Comparison of ENCODE assay signal across 8 cellular contexts in genomic region chr1:170664283-170664827, GRCh38. TPM values are rescaled to one million over a fixed set of nuclear protein-coding genes. Genes with fewer than 3 reads are reported as not detected.
A peak's percentile ranks its signal among the peaks of the same experiment; 100 is the strongest.
DNase-seq lines count a peak whose midpoint lies in the region; ATAC-seq and TF ChIP-seq lines count a peak whose summit lies in the region.

No MANE protein-coding gene starts in this region.

- no peak overlapping the region for H3K27ac ChIP-seq in muscle layer of duodenum (ENCODE audit: low read length)
- H3K27ac ChIP-seq in naive thymus-derived CD4-positive, alpha-beta T cell (ENCODE audit: low read depth, low read length) = no peak overlapping the region

- H3K27ac Mint-ChIP-seq in endothelial cell (ENCODE audit: unreplicated experiment) = no peak overlapping the region
- H3K27ac Mint-ChIP-seq in naive thymus-derived CD4-positive, alpha-beta T cell = no peak overlapping the region

- H3K27me3 ChIP-seq in muscle layer of duodenum (ENCODE audit: low read depth, low read length) = peaks cover 68% of the 10 kb centered on the region
- peaks cover 8 to 9% of the 10 kb centered on the region in 2 donors for H3K27me3 ChIP-seq in naive thymus-derived CD4-positive, alpha-beta T cell (ENCODE audit: control insufficient read depth in 2 of 2, insufficient read depth in 2 of 2, low read length in 2 of 2)

- ATAC-seq in GM21786 (IDR thresholded peaks at IDR 0.05; ENCODE audit: unreplicated experiment) (no peak), GM19023 (IDR thresholded peaks at IDR 0.05; ENCODE audit: unreplicated experiment) (no peak)
- ATAC-seq in naive thymus-derived CD4-positive, alpha-beta T cell = no peak

- H3K9me3 Mint-ChIP-seq in endothelial cell (ENCODE audit: unreplicated experiment) = no peaks in the 10 kb centered on the region
- peaks cover 0 to 4% (median 0%) of the 10 kb centered on the region in 11 donors for H3K9me3 Mint-ChIP-seq in naive thymus-derived CD4-positive, alpha-beta T cell

- CTCF ChIA-PET in AG04449 (lab: Yijun Ruan, JAX) = interaction anchor here (0.7 to 1.8 kb wide), 6 partner anchors 11 to 736 kb away, joined by 3 to 5 read pairs (median 4); no protein-coding TSS in a partner anchor
- CTCF ChIA-PET in naive thymus-derived CD4-positive, alpha-beta T cell (lab: Charles Lee) = no interaction called here

- H3K4me3 Mint-ChIP-seq in endothelial cell (ENCODE audit: unreplicated experiment) = peak overlapping the region; percentile 83
- peak overlapping the region in 5 of 10 donors; percentile 29 to 67 (median 48) for H3K4me3 Mint-ChIP-seq in naive thymus-derived CD4-positive, alpha-beta T cell

- H3K36me3 Mint-ChIP-seq in endothelial cell (ENCODE audit: low read depth, unreplicated experiment) = no peaks in the 10 kb centered on the region
- peaks cover 0 to 3% (median 0%) of the 10 kb centered on the region in 5 donors for H3K36me3 Mint-ChIP-seq in naive thymus-derived CD4-positive, alpha-beta T cell

- no peaks in the 10 kb centered on the region for H3K36me3 ChIP-seq in muscle layer of duodenum (ENCODE audit: control insufficient read depth in 1 of 2, insufficient read depth in 2 of 2, low read length in 2 of 2)
- no peaks in the 10 kb centered on the region for H3K36me3 ChIP-seq in naive thymus-derived CD4-positive, alpha-beta T cell (ENCODE audit: control insufficient read depth in 2 of 3, insufficient read depth in 3 of 3, low read length in 3 of 3)

- H3K4me3 ChIP-seq in AG04449 (ENCODE audit: low read depth, low read length) (peak overlapping the region; percentile 95), muscle layer of duodenum (ENCODE audit: low read depth in 1 of 2, low read length in 2 of 2) (peak overlapping the region; percentile 59 to 72)
- no peak overlapping the region for H3K4me3 ChIP-seq in naive thymus-derived CD4-positive, alpha-beta T cell (ENCODE audit: low read length)

- no peak for DNase-seq in AG04449 (ENCODE audit: low read depth, low spot score)
- DNase-seq in HuH-7 (ENCODE audit: low spot score) = peak; percentile 69
- DNase-seq in endothelial cell (ENCODE audit: low spot score) = no peak
- no peak for DNase-seq in amniotic stem cell (lab: John Stamatoyannopoulos, UW)
- no peak for DNase-seq in naive thymus-derived CD4-positive, alpha-beta T cell

- H3K4me1 Mint-ChIP-seq in endothelial cell (ENCODE audit: unreplicated experiment) = peaks cover 46% of the 10 kb centered on the region
- peaks cover 12 to 46% (median 32%) of the 10 kb centered on the region in 7 donors for H3K4me1 Mint-ChIP-seq in naive thymus-derived CD4-positive, alpha-beta T cell

- H3K27me3 Mint-ChIP-seq in endothelial cell (ENCODE audit: unreplicated experiment) = peaks cover 44% of the 10 kb centered on the region
- peaks cover 71 to 99% (median 82%) of the 10 kb centered on the region in 5 donors for H3K27me3 Mint-ChIP-seq in naive thymus-derived CD4-positive, alpha-beta T cell

- no peak for TF ChIP-seq CTCF in AG04449 (IDR thresholded peaks at IDR 0.05; ENCODE audit: insufficient read depth, low read length, missing control alignments)
- no peak for TF ChIP-seq CTCF in endothelial cell (IDR thresholded peaks at IDR 0.05; ENCODE audit: unreplicated experiment)

- H3K9me3 ChIP-seq in muscle layer of duodenum (ENCODE audit: control insufficient read depth in 1 of 2, low read length in 2 of 2) = no peaks in the 10 kb centered on the region
- no peaks in the 10 kb centered on the region for H3K9me3 ChIP-seq in naive thymus-derived CD4-positive, alpha-beta T cell (ENCODE audit: control insufficient read depth in 2 of 3, low read length in 3 of 3)

- peaks cover 0 to 50% of the 10 kb centered on the region in 2 donors for H3K4me1 ChIP-seq in muscle layer of duodenum (ENCODE audit: control insufficient read depth in 1 of 2, insufficient read depth in 2 of 2, low read length in 2 of 2)
- H3K4me1 ChIP-seq in naive thymus-derived CD4-positive, alpha-beta T cell (ENCODE audit: control insufficient read depth in 2 of 2, insufficient read depth in 2 of 2, low read length in 2 of 2) = no peaks in the 10 kb centered on the region

- POLR2A ChIA-PET in AG04449 (lab: Yijun Ruan, JAX) = interaction anchor here (1.7 to 2.0 kb wide), 2 partner anchors 11 to 133 kb away, joined by 6 to 9 read pairs; partner anchors contain the start of gene GORAB
- POLR2A ChIA-PET in naive thymus-derived CD4-positive, alpha-beta T cell (lab: Charles Lee) = no interaction called here

- intact Hi-C loops in naive thymus-derived CD4-positive, alpha-beta T cell (cut with micrococcal nuclease) = loop anchor here in 1 of 2 donors (10.0 kb wide), 1 partner anchor 740 kb away; no protein-coding TSS in a partner anchor

RNA-seq across cellular contexts. Expression of gene PRRX1, which starts 0.4 kb away (rescaled TPM):
- total RNA-seq in endothelial cell (ENCODE audit: unreplicated experiment) = not detected
- not detected for total RNA-seq in naive thymus-derived CD4-positive, alpha-beta T cell
- polyA plus RNA-seq in naive thymus-derived CD4-positive, alpha-beta T cell = not detected
